In the genomic region with DNA sequence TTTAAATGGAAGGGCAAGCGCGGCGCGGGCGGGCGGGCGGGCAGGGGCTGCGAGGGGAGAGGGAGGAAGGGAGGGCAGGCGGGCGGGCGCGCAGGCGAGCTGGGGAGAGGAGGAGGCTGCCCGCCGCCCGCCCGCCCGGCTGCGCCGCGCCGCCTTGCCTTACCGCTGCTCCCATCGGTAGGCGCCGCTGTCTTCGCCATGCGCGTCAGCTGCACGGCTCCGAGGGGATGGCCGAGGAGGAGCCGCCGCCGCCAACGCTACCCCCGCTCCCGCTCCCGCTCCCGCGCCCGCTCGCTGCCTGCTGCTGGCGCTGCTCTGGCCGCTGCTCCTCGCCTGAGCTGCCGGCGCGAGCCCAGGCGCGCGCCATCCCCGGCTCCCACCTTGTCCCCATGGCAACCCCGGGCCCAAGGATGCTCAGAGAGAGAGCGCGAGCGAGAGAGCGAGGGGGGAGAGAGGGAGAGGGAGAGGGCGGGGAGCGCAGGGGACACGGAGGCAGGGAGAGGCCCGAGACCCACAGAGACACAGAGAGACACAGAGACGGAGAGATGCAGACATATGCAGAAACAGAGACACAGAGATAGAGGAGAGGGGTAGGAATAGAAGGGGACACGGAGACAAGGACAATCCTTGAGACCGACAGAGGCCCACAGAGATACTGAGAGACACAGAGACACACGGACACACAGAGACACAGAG, we compare ENCODE assay signal across 8 cellular contexts. TPM values are rescaled to one million over a fixed set of nuclear protein-coding genes. Genes with fewer than 3 reads are reported as not detected.
A peak's percentile ranks its signal among the peaks of the same experiment; 100 is the strongest.
DNase-seq lines count a peak whose midpoint lies in the region; ATAC-seq and TF ChIP-seq lines count a peak whose summit lies in the region.

No MANE protein-coding gene starts in this region.

- peaks cover 50% of the 10 kb centered on the region for H3K27me3 Mint-ChIP-seq in type B pancreatic cell

- no peaks in the 10 kb centered on the region for H3K36me3 Mint-ChIP-seq in type B pancreatic cell

- intact Hi-C loops in heart left ventricle (cut with DNase I) (loop anchor here in 2 of 10 donors (1.0 to 2.0 kb wide), 2 partner anchors 40 to 44 kb away; a partner anchor contains a TSS), posterior vena cava (cut with DNase I) (no loop called here)

- H3K4me3 Mint-ChIP-seq in type B pancreatic cell: no peak overlapping the region

- DNase-seq in GM12864 (ENCODE audit: low read depth) (no peak), NB4 (ENCODE audit: low read depth) (peak; percentile 83), heart left ventricle (peak; percentile 59 to 86 (median 73)), posterior vena cava (ENCODE audit: low spot score) (peak; percentile 90), type B pancreatic cell (ENCODE audit: extremely low spot score, unreplicated experiment) (peak; percentile 89)
- DNase-seq in activated naive CD8-positive, alpha-beta T cell treated with anti-CD3 and anti-CD28 coated beads, Interleukin-2, amount 50 U/mL, for 16 hours (ENCODE audit: low read depth, low spot score): peak; percentile 46

- no peak overlapping the region for H3K27ac Mint-ChIP-seq in type B pancreatic cell

- no peak for TF ChIP-seq POLR2A in NB4 (IDR thresholded peaks at IDR 0.05; ENCODE audit: extremely low read depth, insufficient read length)
- no peak for TF ChIP-seq POLR2A in heart left ventricle (IDR thresholded peaks at IDR 0.05)

- H3K4me3 ChIP-seq in GM12864 (ENCODE audit: low read depth, low read length): no peak overlapping the region
- H3K4me3 ChIP-seq in NB4 (ENCODE audit: low read depth, low read length): no peak overlapping the region
- H3K4me3 ChIP-seq in heart left ventricle: peak overlapping the region; percentile 18 to 61 (median 44)

- H3K27ac ChIP-seq in heart left ventricle: no peak overlapping the region

- ATAC-seq in SK-N-SH treated with all-trans-retinoic acid at 6 μM for 48 hours (peak; percentile 97), heart left ventricle (peak in 3 of 4 donors; percentile 89 to 97 (median 94)), HG03342 (IDR thresholded peaks at IDR 0.05; ENCODE audit: unreplicated experiment) (no peak)

- peaks cover 9 to 76% (median 60%) of the 10 kb centered on the region in 9 donors for H3K27me3 ChIP-seq in heart left ventricle

- peaks cover 0 to 18% (median 8%) of the 10 kb centered on the region in 12 donors for H3K4me1 ChIP-seq in heart left ventricle

- H3K4me1 Mint-ChIP-seq in type B pancreatic cell (ENCODE audit: unreplicated experiment): peaks cover 6% of the 10 kb centered on the region

- no peaks in the 10 kb centered on the region for H3K36me3 ChIP-seq in heart left ventricle

- no peaks in the 10 kb centered on the region for H3K9me3 Mint-ChIP-seq in type B pancreatic cell

- 1 to 2% (median 1%) methylated on average over 31 to 66 of the region's 66 CpGs for WGBS in heart left ventricle, 4 donors

- TF ChIP-seq CTCF in GM12864 (IDR thresholded peaks at IDR 0.05; ENCODE audit: low read depth, low read length, missing control alignments) (peak; percentile 32), NB4 (IDR thresholded peaks at IDR 0.05; ENCODE audit: low read depth, low read length) (no peak), heart left ventricle (IDR thresholded peaks at IDR 0.05) (peak in 11 of 12 donors; percentile 14 to 71 (median 34)), type B pancreatic cell (conservative IDR thresholded peaks at IDR 0.05) (peak; percentile 64)

- no peaks in the 10 kb centered on the region for H3K9me3 ChIP-seq in heart left ventricle

TF ChIP-seq in SK-N-SH treated with all-trans-retinoic acid at 6 μM for 48 hours, 23 proteins besides CTCF, POLR2A, EP300 and RAD21 (continues in another document):
- TF ChIP-seq TOX (CRISPR knock-in tag; IDR thresholded peaks at IDR 0.05; ENCODE audit: borderline replicate concordance) (no peak), OSR1 (CRISPR knock-in tag; IDR thresholded peaks at IDR 0.05) (no peak), ZNF8 (CRISPR knock-in tag; IDR thresholded peaks at IDR 0.05) (no peak), RARB (CRISPR knock-in tag; IDR thresholded peaks at IDR 0.05) (no peak), ZC3H10 (CRISPR knock-in tag; IDR thresholded peaks at IDR 0.05) (no peak), CSDC2 (CRISPR knock-in tag; IDR thresholded peaks at IDR 0.05) (no peak), GLIS3 (CRISPR knock-in tag; IDR thresholded peaks at IDR 0.05) (no peak), ZFP3 (CRISPR knock-in tag; IDR thresholded peaks at IDR 0.05) (no peak), ARNTL (CRISPR knock-in tag; IDR thresholded peaks at IDR 0.05; ENCODE audit: borderline replicate concordance, low read depth) (no peak), SNAI2 (CRISPR knock-in tag; IDR thresholded peaks at IDR 0.05) (no peak), TCF4 (CRISPR knock-in tag; IDR thresholded peaks at IDR 0.05; ENCODE audit: borderline replicate concordance) (no peak), ZFP30 (CRISPR knock-in tag; IDR thresholded peaks at IDR 0.05) (no peak)
- TF ChIP-seq, protein P1, sequence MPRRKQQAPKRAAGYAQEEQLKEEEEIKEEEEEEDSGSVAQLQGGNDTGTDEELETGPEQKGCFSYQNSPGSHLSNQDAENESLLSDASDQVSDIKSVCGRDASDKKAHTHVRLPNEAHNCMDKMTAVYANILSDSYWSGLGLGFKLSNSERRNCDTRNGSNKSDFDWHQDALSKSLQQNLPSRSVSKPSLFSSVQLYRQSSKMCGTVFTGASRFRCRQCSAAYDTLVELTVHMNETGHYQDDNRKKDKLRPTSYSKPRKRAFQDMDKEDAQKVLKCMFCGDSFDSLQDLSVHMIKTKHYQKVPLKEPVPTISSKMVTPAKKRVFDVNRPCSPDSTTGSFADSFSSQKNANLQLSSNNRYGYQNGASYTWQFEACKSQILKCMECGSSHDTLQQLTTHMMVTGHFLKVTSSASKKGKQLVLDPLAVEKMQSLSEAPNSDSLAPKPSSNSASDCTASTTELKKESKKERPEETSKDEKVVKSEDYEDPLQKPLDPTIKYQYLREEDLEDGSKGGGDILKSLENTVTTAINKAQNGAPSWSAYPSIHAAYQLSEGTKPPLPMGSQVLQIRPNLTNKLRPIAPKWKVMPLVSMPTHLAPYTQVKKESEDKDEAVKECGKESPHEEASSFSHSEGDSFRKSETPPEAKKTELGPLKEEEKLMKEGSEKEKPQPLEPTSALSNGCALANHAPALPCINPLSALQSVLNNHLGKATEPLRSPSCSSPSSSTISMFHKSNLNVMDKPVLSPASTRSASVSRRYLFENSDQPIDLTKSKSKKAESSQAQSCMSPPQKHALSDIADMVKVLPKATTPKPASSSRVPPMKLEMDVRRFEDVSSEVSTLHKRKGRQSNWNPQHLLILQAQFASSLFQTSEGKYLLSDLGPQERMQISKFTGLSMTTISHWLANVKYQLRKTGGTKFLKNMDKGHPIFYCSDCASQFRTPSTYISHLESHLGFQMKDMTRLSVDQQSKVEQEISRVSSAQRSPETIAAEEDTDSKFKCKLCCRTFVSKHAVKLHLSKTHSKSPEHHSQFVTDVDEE (CRISPR knock-in tag; IDR thresholded peaks at IDR 0.05): no peak
- TF ChIP-seq, protein P2, sequence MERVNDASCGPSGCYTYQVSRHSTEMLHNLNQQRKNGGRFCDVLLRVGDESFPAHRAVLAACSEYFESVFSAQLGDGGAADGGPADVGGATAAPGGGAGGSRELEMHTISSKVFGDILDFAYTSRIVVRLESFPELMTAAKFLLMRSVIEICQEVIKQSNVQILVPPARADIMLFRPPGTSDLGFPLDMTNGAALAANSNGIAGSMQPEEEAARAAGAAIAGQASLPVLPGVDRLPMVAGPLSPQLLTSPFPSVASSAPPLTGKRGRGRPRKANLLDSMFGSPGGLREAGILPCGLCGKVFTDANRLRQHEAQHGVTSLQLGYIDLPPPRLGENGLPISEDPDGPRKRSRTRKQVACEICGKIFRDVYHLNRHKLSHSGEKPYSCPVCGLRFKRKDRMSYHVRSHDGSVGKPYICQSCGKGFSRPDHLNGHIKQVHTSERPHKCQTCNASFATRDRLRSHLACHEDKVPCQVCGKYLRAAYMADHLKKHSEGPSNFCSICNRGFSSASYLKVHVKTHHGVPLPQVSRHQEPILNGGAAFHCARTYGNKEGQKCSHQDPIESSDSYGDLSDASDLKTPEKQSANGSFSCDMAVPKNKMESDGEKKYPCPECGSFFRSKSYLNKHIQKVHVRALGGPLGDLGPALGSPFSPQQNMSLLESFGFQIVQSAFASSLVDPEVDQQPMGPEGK (CRISPR knock-in tag; IDR thresholded peaks at IDR 0.05; ENCODE audit: borderline replicate concordance): no peak
- TF ChIP-seq, protein P3, sequence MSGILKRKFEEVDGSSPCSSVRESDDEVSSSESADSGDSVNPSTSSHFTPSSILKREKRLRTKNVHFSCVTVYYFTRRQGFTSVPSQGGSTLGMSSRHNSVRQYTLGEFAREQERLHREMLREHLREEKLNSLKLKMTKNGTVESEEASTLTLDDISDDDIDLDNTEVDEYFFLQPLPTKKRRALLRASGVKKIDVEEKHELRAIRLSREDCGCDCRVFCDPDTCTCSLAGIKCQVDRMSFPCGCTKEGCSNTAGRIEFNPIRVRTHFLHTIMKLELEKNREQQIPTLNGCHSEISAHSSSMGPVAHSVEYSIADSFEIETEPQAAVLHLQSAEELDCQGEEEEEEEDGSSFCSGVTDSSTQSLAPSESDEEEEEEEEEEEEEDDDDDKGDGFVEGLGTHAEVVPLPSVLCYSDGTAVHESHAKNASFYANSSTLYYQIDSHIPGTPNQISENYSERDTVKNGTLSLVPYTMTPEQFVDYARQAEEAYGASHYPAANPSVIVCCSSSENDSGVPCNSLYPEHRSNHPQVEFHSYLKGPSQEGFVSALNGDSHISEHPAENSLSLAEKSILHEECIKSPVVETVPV (CRISPR knock-in tag; IDR thresholded peaks at IDR 0.05): no peak

RNA-seq across cellular contexts. Expression of a gene that starts 40.3 kb away (rescaled TPM):
- total RNA-seq in heart left ventricle (10 to 100 TPM; 11.1 to 24.1 (median 17.2) TPM), posterior vena cava (10 to 100 TPM; 12.2 to 13.0 TPM), type B pancreatic cell (ENCODE audit: low replicate concordance) (23.7 and 29.3 TPM in 2 replicates)
- polyA plus RNA-seq in heart left ventricle: 10 to 100 TPM; 12.6 to 18.3 TPM

RNA-seq across cellular contexts. Expression of a gene that starts 43.0 kb away (rescaled TPM):
- total RNA-seq in heart left ventricle: 1 to 10 TPM; 3.9 to 7.2 (median 5.8) TPM
- polyA plus RNA-seq in heart left ventricle: 1 to 10 TPM; 3.3 to 5.4 TPM
- 1 to 10 TPM; 8.2 to 8.7 TPM for total RNA-seq in posterior vena cava
- total RNA-seq in type B pancreatic cell (ENCODE audit: low replicate concordance): 18.2 and 19.3 TPM in 2 replicates

RNA-seq across cellular contexts. Expression of a gene that starts 44.9 kb away (rescaled TPM):
- total RNA-seq in heart left ventricle (10 to 100 TPM in 1 of 9 donors, 1 to 10 TPM in 1, under 1 TPM in 7; 0.16 to 10.1 (median 0.50) TPM), posterior vena cava (1 to 10 TPM; 2.1 to 3.1 TPM), type B pancreatic cell (ENCODE audit: low replicate concordance) (0.57 and 1.7 TPM in 2 replicates)
- polyA plus RNA-seq in heart left ventricle: under 1 TPM; 0.61 to 0.69 TPM

Comparison
In these comparisons a context has a peak if more than half of its experiments do, and no peak if none do; other contexts are left out.
1. H3K4me3 ChIP-seq: peak in heart left ventricle (12 of 12); none in GM12864 (single experiment) and NB4 (single experiment).